Comparison of ENCODE assay signal across 8 cellular contexts in the genomic region with DNA sequence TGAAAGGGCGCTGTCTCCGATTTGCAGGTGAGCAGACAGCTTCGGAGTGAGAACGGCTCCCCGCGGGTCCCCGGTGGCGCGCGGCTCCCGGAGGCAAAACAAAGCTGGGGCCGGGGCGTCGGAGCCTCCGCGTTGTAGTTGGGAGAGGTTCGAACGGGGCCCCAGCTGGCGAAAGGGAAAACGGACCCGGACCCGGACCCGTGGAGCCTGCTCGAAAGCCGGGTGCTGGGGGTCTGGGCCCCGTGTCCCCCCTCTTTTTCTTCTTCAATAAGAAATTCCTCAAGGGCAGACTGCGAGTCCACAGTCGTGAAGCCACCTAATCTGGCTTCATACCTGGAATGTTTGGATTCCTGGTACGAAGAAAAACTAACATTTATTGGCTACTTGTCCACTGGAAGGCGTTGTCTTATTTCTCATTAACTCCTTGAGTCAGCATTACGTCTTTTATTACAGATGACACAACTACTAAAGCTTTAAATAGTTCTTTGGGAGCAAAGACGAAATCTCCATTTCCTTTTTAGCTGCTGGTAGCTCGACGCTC. TPM values are rescaled to one million over a fixed set of nuclear protein-coding genes. Genes with fewer than 3 reads are reported as not detected.
DNase-seq lines count a peak whose midpoint lies in the region; ATAC-seq and TF ChIP-seq lines count a peak whose summit lies in the region.

No MANE protein-coding gene starts in this region.

- H3K18ac ChIP-seq in mesendoderm (ENCODE audit: low read length) = peak overlapping the region; percentile 40

- H3K4me1 Mint-ChIP-seq in activated CD4-positive, alpha-beta T cell treated with anti-CD3 and anti-CD28 coated beads, Interleukin-2, amount 10 ng/mL, durations not matched to agents 24 days and 14 days = peaks cover 41% of the 10 kb centered on the region
- peaks cover 15% of the 10 kb centered on the region for H3K4me1 Mint-ChIP-seq in endodermal cell

- no peak overlapping the region for H2AK5ac ChIP-seq in mesendoderm (ENCODE audit: low read length)

- no peak for ATAC-seq in GM19351 (IDR thresholded peaks at IDR 0.05; ENCODE audit: unreplicated experiment)

- no peak overlapping the region for H2BK15ac ChIP-seq in mesendoderm (replicated peaks; ENCODE audit: low read depth)

- no peak overlapping the region for H4K5ac ChIP-seq in mesendoderm (ENCODE audit: low read length)

- no peak for TF ChIP-seq CTCF in endodermal cell (conservative IDR thresholded peaks at IDR 0.05)

- no peak overlapping the region for H2BK120ac ChIP-seq in mesendoderm (ENCODE audit: low read depth, low read length)

- peak overlapping the region; percentile 52 for H3K56ac ChIP-seq in mesendoderm (ENCODE audit: low read length)

- no peaks in the 10 kb centered on the region for H3K36me3 ChIP-seq in endodermal cell (ENCODE audit: control insufficient read depth, insufficient read depth, low read length)
- H3K36me3 ChIP-seq in mesendoderm (ENCODE audit: control insufficient read depth, insufficient read depth, low read length) = no peaks in the 10 kb centered on the region
- no peaks in the 10 kb centered on the region for H3K36me3 ChIP-seq in stomach smooth muscle (ENCODE audit: control insufficient read depth in 2 of 2, insufficient read depth in 2 of 2, low read length in 2 of 2)

- peaks cover 2% of the 10 kb centered on the region for H3K79me2 ChIP-seq in mesendoderm (ENCODE audit: control insufficient read depth, insufficient read depth, low read length)

- DNase-seq in Caki2 (ENCODE audit: low read depth) = peak; percentile 62
- DNase-seq in M059J (ENCODE audit: low read depth) = peak; percentile 71
- peak; percentile 81 for DNase-seq in activated CD4-positive, alpha-beta T cell treated with anti-CD3 and anti-CD28 coated beads, Interleukin-2, amount 10 ng/mL, durations not matched to agents 24 days and 14 days
- peak; percentile 78 for DNase-seq in endodermal cell
- peak; percentile 23 for DNase-seq in mesendoderm
- DNase-seq in NCI-H1092 (lab: John Stamatoyannopoulos, UW) = no peak

- peaks cover 1% of the 10 kb centered on the region for H3K79me1 ChIP-seq in mesendoderm (ENCODE audit: low read length)

- H3K4me3 Mint-ChIP-seq in activated CD4-positive, alpha-beta T cell treated with anti-CD3 and anti-CD28 coated beads, Interleukin-2, amount 10 ng/mL, durations not matched to agents 24 days and 14 days = peak overlapping the region; percentile 88
- peak overlapping the region; percentile 72 for H3K4me3 Mint-ChIP-seq in endodermal cell

- H4K8ac ChIP-seq in mesendoderm (ENCODE audit: low read depth, low read length) = no peak overlapping the region

- no peak overlapping the region for H2BK5ac ChIP-seq in mesendoderm (ENCODE audit: low read length)

- 2 to 7% methylated on average over 21 to 34 of the region's 34 CpGs for WGBS in endodermal cell (ENCODE audit: insufficient coverage in 1 of 2, insufficient read length in 1 of 2), 2 experiments
- WGBS in mesendoderm (ENCODE audit: extremely low coverage, insufficient coverage, low lambda C conversion rate) = no CpG with 5 or more reads among the region's 34 CpGs

- H3K27ac Mint-ChIP-seq in activated CD4-positive, alpha-beta T cell treated with anti-CD3 and anti-CD28 coated beads, Interleukin-2, amount 10 ng/mL, durations not matched to agents 24 days and 14 days = peak overlapping the region; percentile 96
- peak overlapping the region; percentile 92 for H3K27ac Mint-ChIP-seq in endodermal cell

- intact Hi-C loops in activated CD4-positive, alpha-beta T cell treated with anti-CD3 and anti-CD28 coated beads, Interleukin-2, amount 10 ng/mL, durations not matched to agents 24 days and 14 days (cut with micrococcal nuclease) = loop anchor here (1.0 to 10.0 kb wide), 6 partner anchors 25 to 688 kb away; partner anchors contain the start of genes POLR1D, RPL21 and USP12

- H3K36me3 Mint-ChIP-seq in activated CD4-positive, alpha-beta T cell treated with anti-CD3 and anti-CD28 coated beads, Interleukin-2, amount 10 ng/mL, durations not matched to agents 24 days and 14 days (ENCODE audit: low read depth) = peaks cover 8% of the 10 kb centered on the region
- no peaks in the 10 kb centered on the region for H3K36me3 Mint-ChIP-seq in endodermal cell (ENCODE audit: low read depth)

- H3K9me3 ChIP-seq in endodermal cell (ENCODE audit: control insufficient read depth, low read length) (no peaks in the 10 kb centered on the region), stomach smooth muscle (ENCODE audit: control insufficient read depth in 2 of 2, low read length in 2 of 2) (no peaks in the 10 kb centered on the region)

- peak overlapping the region; percentile 96 for H3K4me3 ChIP-seq in endodermal cell (ENCODE audit: low read length)
- peak overlapping the region; percentile 41 for H3K4me3 ChIP-seq in mesendoderm (ENCODE audit: low read length)
- peak overlapping the region; percentile 88 to 99 for H3K4me3 ChIP-seq in stomach smooth muscle (ENCODE audit: low read length in 2 of 2)

- H3K4ac ChIP-seq in mesendoderm (ENCODE audit: low read depth, low read length) = peak overlapping the region; percentile 56

- H3K27me3 Mint-ChIP-seq in activated CD4-positive, alpha-beta T cell treated with anti-CD3 and anti-CD28 coated beads, Interleukin-2, amount 10 ng/mL, durations not matched to agents 24 days and 14 days = no peaks in the 10 kb centered on the region
- peaks cover 15% of the 10 kb centered on the region for H3K27me3 Mint-ChIP-seq in endodermal cell (ENCODE audit: insufficient read depth)

- no peaks in the 10 kb centered on the region for H3K9me3 Mint-ChIP-seq in activated CD4-positive, alpha-beta T cell treated with anti-CD3 and anti-CD28 coated beads, Interleukin-2, amount 10 ng/mL, durations not matched to agents 24 days and 14 days
- H3K9me3 Mint-ChIP-seq in endodermal cell = no peaks in the 10 kb centered on the region

- peak overlapping the region; percentile 57 for H3K4me2 ChIP-seq in mesendoderm (ENCODE audit: low read length)

- H3K23ac ChIP-seq in mesendoderm (ENCODE audit: low read length) = no peak overlapping the region

- peak overlapping the region; percentile 74 for H3K9ac ChIP-seq in endodermal cell (ENCODE audit: extremely low read depth, low read length, poor library complexity, severe bottlenecking)
- peak overlapping the region; percentile 69 for H3K9ac ChIP-seq in mesendoderm (ENCODE audit: low read length)
- H3K9ac ChIP-seq in stomach smooth muscle (ENCODE audit: low read length in 2 of 2) = peak overlapping the region; percentile 88 to 94

- in situ Hi-C loops in Caki2 (cut with HindIII; ENCODE audit: low pct_unique_long_range_greater_than_20kb, low sequenced_read_pairs) = no loop called here

- H3K27ac ChIP-seq in endodermal cell (ENCODE audit: low read depth, low read length) (peak overlapping the region; percentile 82), mesendoderm (ENCODE audit: low read depth, low read length) (peak overlapping the region; percentile 65), stomach smooth muscle (ENCODE audit: low read length) (peak overlapping the region; percentile 98)

- peaks cover 31% of the 10 kb centered on the region for H3K27me3 ChIP-seq in endodermal cell (ENCODE audit: control insufficient read depth, insufficient read depth, low read length, poor library complexity, severe bottlenecking)
- no peaks in the 10 kb centered on the region for H3K27me3 ChIP-seq in mesendoderm (ENCODE audit: insufficient read depth, low read length, poor library complexity)
- H3K27me3 ChIP-seq in stomach smooth muscle (ENCODE audit: control insufficient read depth in 1 of 2, insufficient read depth in 2 of 2, low read length in 2 of 2) = no peaks in the 10 kb centered on the region

- H3K4me1 ChIP-seq in endodermal cell (ENCODE audit: control insufficient read depth, insufficient read depth, low read length) = no peaks in the 10 kb centered on the region
- no peaks in the 10 kb centered on the region for H3K4me1 ChIP-seq in mesendoderm (ENCODE audit: control insufficient read depth, low read depth, low read length)
- peaks cover 9% of the 10 kb centered on the region for H3K4me1 ChIP-seq in stomach smooth muscle (ENCODE audit: control insufficient read depth, insufficient read depth, low read length)

RNA-seq across cellular contexts. Expression of gene MTIF3, which starts 0.6 kb away (rescaled TPM):
- 44.6 and 46.2 TPM in 2 replicates for total RNA-seq in Caki2 (2014; rRNA removed; shearing (Covaris generic); ENCODE audit: low replicate concordance)
- 61.7 and 76.7 TPM in 2 replicates for total RNA-seq in M059J (2014; rRNA removed; shearing (Covaris generic))
- total RNA-seq in activated CD4-positive, alpha-beta T cell treated with anti-CD3 and anti-CD28 coated beads, Interleukin-2, amount 10 ng/mL, durations not matched to agents 24 days and 14 days = 28.8 and 30.4 TPM in 2 replicates
- total RNA-seq in endodermal cell = 10 to 100 TPM; 35.0 to 46.8 TPM
- 68.6 TPM for polyA plus RNA-seq in endodermal cell (2013, experiment 1 of 2)
- 70.6 TPM for polyA plus RNA-seq in endodermal cell (2013, experiment 2 of 2)
- polyA plus RNA-seq in mesendoderm (2013, experiment 1 of 2) = 58.2 TPM
- polyA plus RNA-seq in mesendoderm (2013, experiment 2 of 2) = 58.0 TPM

RNA-seq across cellular contexts. Expression of gene GTF3A, which starts 26.6 kb away (rescaled TPM):
- 137 and 162 TPM in 2 replicates for total RNA-seq in Caki2 (2014; rRNA removed; shearing (Covaris generic); ENCODE audit: low replicate concordance)
- 148 and 153 TPM in 2 replicates for total RNA-seq in M059J (2014; rRNA removed; shearing (Covaris generic))
- total RNA-seq in activated CD4-positive, alpha-beta T cell treated with anti-CD3 and anti-CD28 coated beads, Interleukin-2, amount 10 ng/mL, durations not matched to agents 24 days and 14 days = 279 and 284 TPM in 2 replicates
- 10 to 100 TPM; 70.4 to 80.0 TPM for total RNA-seq in endodermal cell
- polyA plus RNA-seq in endodermal cell (2013, experiment 1 of 2) = 85.3 TPM
- polyA plus RNA-seq in endodermal cell (2013, experiment 2 of 2) = 88.8 TPM
- polyA plus RNA-seq in mesendoderm (2013, experiment 1 of 2) = 93.6 TPM
- 97.5 TPM for polyA plus RNA-seq in mesendoderm (2013, experiment 2 of 2)

Comparison
In these comparisons a context has a peak if more than half of its experiments do, and no peak if none do; other contexts are left out.
1. H3K4me3 ChIP-seq: peak in every context shown above with its lines; median percentile 96 in endodermal cell; 94 in stomach smooth muscle; 41 in mesendoderm.